ENCODE assay signal across 9 cellular contexts in genomic region chr4:67087897-67088296, GRCh38.
A peak's percentile ranks its signal among the peaks of the same experiment; 100 is the strongest.
DNase-seq lines count a peak whose midpoint lies in the region; ATAC-seq and TF ChIP-seq lines count a peak whose summit lies in the region.
"Had no signal": no experiment of that assay in that cellular context is flagged by ENCODE, and none has a peak within 500 bp of the region (broad histone marks: within the 10 kb centered on the region; RNA-seq: fewer than 3 reads in every experiment).

No MANE protein-coding gene starts in this region.

- H3K4me3 Mint-ChIP-seq in brain, result no peak overlapping the region
- H3K4me3 Mint-ChIP-seq: IgD-negative memory B cell had no signal

- no peak overlapping the region for H3K4me2 ChIP-seq in mesendoderm (ENCODE audit: low read length)

- no peak overlapping the region for H3K27ac ChIP-seq in mesendoderm (ENCODE audit: low read depth, low read length)

- no peak overlapping the region for H2BK5ac ChIP-seq in mesendoderm (ENCODE audit: low read length)

- no CpG with 5 or more reads among the region's 2 CpGs for WGBS in mesendoderm (ENCODE audit: extremely low coverage, insufficient coverage, low lambda C conversion rate)

- H3K9me3 Mint-ChIP-seq in brain, result no peaks in the 10 kb centered on the region
- H3K9me3 Mint-ChIP-seq: IgD-negative memory B cell had no signal

- H3K79me2 ChIP-seq in mesendoderm (ENCODE audit: control insufficient read depth, insufficient read depth, low read length), result no peaks in the 10 kb centered on the region

- no peak overlapping the region for H4K5ac ChIP-seq in mesendoderm (ENCODE audit: low read length)

- no peak overlapping the region for H3K23ac ChIP-seq in mesendoderm (ENCODE audit: low read length)

- H3K27ac Mint-ChIP-seq in brain, result no peak overlapping the region

- H3K36me3 Mint-ChIP-seq in brain, result no peaks in the 10 kb centered on the region

- TF ChIP-seq CTCF in brain (conservative IDR thresholded peaks at IDR 0.05), result peak; percentile 34 to 45

- H3K4me1 ChIP-seq in mesendoderm (ENCODE audit: control insufficient read depth, low read depth, low read length), result no peaks in the 10 kb centered on the region

- H3K36me3 ChIP-seq in mesendoderm (ENCODE audit: control insufficient read depth, insufficient read depth, low read length), result no peaks in the 10 kb centered on the region

- no peak overlapping the region for H2BK120ac ChIP-seq in mesendoderm (ENCODE audit: low read depth, low read length)

- peak; percentile 43 for DNase-seq in D341Med (ENCODE audit: low spot score)
- peak; percentile 55 for DNase-seq in RKO (ENCODE audit: low spot score)
- peak; percentile 65 for DNase-seq in mesendoderm
- DNase-seq in NCI-H2196 (lab: John Stamatoyannopoulos, UW; ENCODE audit: unreplicated experiment), result no peak
- DNase-seq in activated effector memory CD4-positive, alpha-beta T cell treated with Interleukin-2 at 50 U/mL for 16 hours, result no peak

- H3K18ac ChIP-seq in mesendoderm (ENCODE audit: low read length), result no peak overlapping the region

- no peaks in the 10 kb centered on the region for H3K79me1 ChIP-seq in mesendoderm (ENCODE audit: low read length)

- H3K56ac ChIP-seq in mesendoderm (ENCODE audit: low read length), result no peak overlapping the region

- ATAC-seq in GM19328 (IDR thresholded peaks at IDR 0.05; ENCODE audit: unreplicated experiment) (peak; percentile 68), HG03342 (IDR thresholded peaks at IDR 0.05; ENCODE audit: unreplicated experiment) (peak; percentile 89)

- H2AK5ac ChIP-seq in mesendoderm (ENCODE audit: low read length), result no peak overlapping the region

- H3K4ac ChIP-seq in mesendoderm (ENCODE audit: low read depth, low read length), result no peak overlapping the region

- no peaks in the 10 kb centered on the region for H3K27me3 ChIP-seq in mesendoderm (ENCODE audit: insufficient read depth, low read length, poor library complexity)

- peaks cover 35% of the 10 kb centered on the region for H3K4me1 Mint-ChIP-seq in brain
- H3K4me1 Mint-ChIP-seq: IgD-negative memory B cell had no signal

- no peak overlapping the region for H3K4me3 ChIP-seq in mesendoderm (ENCODE audit: low read length)

- peaks cover 3% of the 10 kb centered on the region for H3K27me3 Mint-ChIP-seq in brain
- H3K27me3 Mint-ChIP-seq: IgD-negative memory B cell had no signal

- no peak overlapping the region for H3K9ac ChIP-seq in mesendoderm (ENCODE audit: low read length)

- H2BK15ac ChIP-seq in mesendoderm (replicated peaks; ENCODE audit: low read depth), result no peak overlapping the region

- no peak overlapping the region for H4K8ac ChIP-seq in mesendoderm (ENCODE audit: low read depth, low read length)

Comparison
In these comparisons a context has a peak if more than half of its experiments do, and no peak if none do; other contexts are left out.
1. DNase-seq: peak in D341Med (single experiment), RKO (single experiment) and mesendoderm (single experiment); none in NCI-H2196 (single experiment) and activated effector memory CD4-positive, alpha-beta T cell treated with Interleukin-2 at 50 U/mL for 16 hours (single experiment).